15 cellular contexts compared by ENCODE assay signal in genomic region chr10:86111902-86112301, GRCh38.
DNase-seq lines count a peak whose midpoint lies in the region; ATAC-seq, FAIRE-seq and TF ChIP-seq lines count a peak whose summit lies in the region.
"Had no signal": no experiment of that assay in that cellular context is flagged by ENCODE, and none has a peak within 500 bp of the region (broad histone marks: within the 10 kb centered on the region; RNA-seq: fewer than 3 reads in every experiment).

No MANE protein-coding gene starts in this region.

- peaks cover 7% of the 10 kb centered on the region for H3K27me3 Mint-ChIP-seq in type B pancreatic cell
- no peaks in the 10 kb centered on the region for H3K27me3 Mint-ChIP-seq in activated naive CD4-positive, alpha-beta T cell treated with anti-CD3 and anti-CD28 coated beads for 36 hours (ENCODE audit: low read depth)

- no peaks in the 10 kb centered on the region for H3K36me3 Mint-ChIP-seq in type B pancreatic cell
- H3K36me3 Mint-ChIP-seq in activated naive CD4-positive, alpha-beta T cell treated with anti-CD3 and anti-CD28 coated beads for 36 hours (ENCODE audit: low read depth): no peaks in the 10 kb centered on the region
- H3K36me3 Mint-ChIP-seq: CD8-positive, alpha-beta memory T cell had no signal

- H3K27me3 ChIP-seq in bronchial epithelial cell (ENCODE audit: control insufficient read depth, insufficient read depth, low read length): no peaks in the 10 kb centered on the region
- H3K27me3 ChIP-seq: BLaER1 had no signal

- H3K36me3 ChIP-seq in bronchial epithelial cell (ENCODE audit: control insufficient read depth, insufficient read depth, low read length): no peaks in the 10 kb centered on the region
- H3K36me3 ChIP-seq: BLaER1 had no signal

- CTCF ChIA-PET in activated naive CD4-positive, alpha-beta T cell treated with anti-CD3 and anti-CD28 coated beads for 36 hours (lab: Charles Lee): no interaction called here

- intact Hi-C loops in activated naive CD4-positive, alpha-beta T cell treated with anti-CD3 and anti-CD28 coated beads for 36 hours (cut with micrococcal nuclease): no loop called here

- peak; percentile 90 for FAIRE-seq in bronchial epithelial cell (lab: Jason Lieb, UNC)

- no peaks in the 10 kb centered on the region for H3K9me3 Mint-ChIP-seq in type B pancreatic cell
- no peaks in the 10 kb centered on the region for H3K9me3 Mint-ChIP-seq in activated naive CD4-positive, alpha-beta T cell treated with anti-CD3 and anti-CD28 coated beads for 36 hours
- H3K9me3 Mint-ChIP-seq: CD8-positive, alpha-beta memory T cell had no signal

- no peak overlapping the region for H3K4me3 ChIP-seq in bronchial epithelial cell (ENCODE audit: low read depth, low read length)
- H3K4me3 ChIP-seq: BLaER1, GM23338 had no signal

- ATAC-seq in GM21447 (IDR thresholded peaks at IDR 0.05; ENCODE audit: unreplicated experiment): no peak
- ATAC-seq: GM23338 had no signal

- H3K27ac Mint-ChIP-seq in type B pancreatic cell: no peak overlapping the region
- H3K27ac Mint-ChIP-seq in activated naive CD4-positive, alpha-beta T cell treated with anti-CD3 and anti-CD28 coated beads for 36 hours: no peak overlapping the region
- H3K27ac Mint-ChIP-seq: CD8-positive, alpha-beta memory T cell; GM23338 had no signal

- peaks cover 13% of the 10 kb centered on the region for H3K4me1 Mint-ChIP-seq in type B pancreatic cell (ENCODE audit: unreplicated experiment)
- H3K4me1 Mint-ChIP-seq in activated naive CD4-positive, alpha-beta T cell treated with anti-CD3 and anti-CD28 coated beads for 36 hours (ENCODE audit: low read depth): no peaks in the 10 kb centered on the region
- H3K4me1 Mint-ChIP-seq: CD8-positive, alpha-beta memory T cell; GM23338 had no signal

- TF ChIP-seq CTCF in bronchial epithelial cell (IDR thresholded peaks at IDR 0.05; ENCODE audit: insufficient read depth, low read length, severe bottlenecking) (no peak), type B pancreatic cell (conservative IDR thresholded peaks at IDR 0.05) (no peak)

- DNase-seq in activated CD8-positive, alpha-beta memory T cell treated with anti-CD3 and anti-CD28 coated beads, Interleukin-2, amount 50 U/mL, for 48 hours: peak; percentile 23
- no peak for DNase-seq in activated CD8-positive, alpha-beta memory T cell treated with anti-CD3 and anti-CD28 coated beads, Interleukin-2, amount 50 U/mL, for 4 hours
- DNase-seq in bronchial epithelial cell (ENCODE audit: low read depth): no peak
- DNase-seq in islet precursor cell: peak; percentile 31
- DNase-seq in type B pancreatic cell (ENCODE audit: extremely low spot score, unreplicated experiment): peak; percentile 27
- DNase-seq in activated naive CD4-positive, alpha-beta T cell treated with anti-CD3 and anti-CD28 coated beads for 36 hours: no peak
- DNase-seq: 8988T; AML-193; Caco-2; CD8-positive, alpha-beta memory T cell; GF-D8; H7 had no signal

- no peak overlapping the region for H3K4me3 Mint-ChIP-seq in type B pancreatic cell
- H3K4me3 Mint-ChIP-seq in activated naive CD4-positive, alpha-beta T cell treated with anti-CD3 and anti-CD28 coated beads for 36 hours: no peak overlapping the region
- H3K4me3 Mint-ChIP-seq: CD8-positive, alpha-beta memory T cell; GM23338 had no signal

Comparison
In these comparisons a context has a peak if more than half of its experiments do, and no peak if none do; other contexts are left out.
1. DNase-seq: peak in activated CD8-positive, alpha-beta memory T cell treated with anti-CD3 and anti-CD28 coated beads, Interleukin-2, amount 50 U/mL, for 48 hours (single experiment), islet precursor cell (single experiment) and type B pancreatic cell (single experiment); none in activated CD8-positive, alpha-beta memory T cell treated with anti-CD3 and anti-CD28 coated beads, Interleukin-2, amount 50 U/mL, for 4 hours (single experiment), bronchial epithelial cell (single experiment) and activated naive CD4-positive, alpha-beta T cell treated with anti-CD3 and anti-CD28 coated beads for 36 hours (single experiment).